Comparison of ENCODE assay signal across 19 cellular contexts in the genomic region with DNA sequence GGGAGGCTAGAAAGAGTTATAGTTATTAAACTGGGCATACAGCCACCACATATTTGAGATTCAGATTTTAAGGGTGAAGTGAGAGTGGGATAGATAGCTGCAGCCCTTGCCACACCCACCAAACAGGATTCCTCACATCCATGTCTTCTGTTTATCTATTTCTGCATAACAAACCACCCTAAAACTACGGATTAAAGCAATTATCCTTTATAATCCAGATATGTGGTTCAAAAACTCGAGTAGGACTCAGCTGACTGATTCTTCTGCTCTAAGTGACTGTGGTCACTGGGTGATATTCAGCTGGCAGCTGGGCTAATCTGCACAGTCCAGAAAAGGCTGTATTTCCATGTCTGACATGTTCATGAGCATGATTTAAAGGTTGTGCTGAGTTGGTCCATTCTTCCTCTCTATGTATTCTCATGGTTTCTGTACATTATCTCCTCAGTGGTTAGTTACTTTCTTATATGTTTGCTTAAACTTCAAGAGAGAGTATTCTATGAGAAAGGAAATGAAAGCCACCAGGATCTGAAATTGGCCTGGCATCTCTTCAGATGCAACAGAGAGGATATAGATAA.
"Had no signal": no experiment of that assay in that cellular context is flagged by ENCODE, and none has a peak within 500 bp of the region (broad histone marks: within the 10 kb centered on the region; RNA-seq: fewer than 3 reads in every experiment).

No MANE protein-coding gene starts in this region.

- H3K4me1 ChIP-seq: heart right ventricle, left ventricle myocardium inferior, transverse colon had no signal

- H3K27me3 ChIP-seq: heart right ventricle, transverse colon had no signal

- H3K4me3 ChIP-seq: coronary artery, heart right ventricle, left ventricle myocardium inferior, transverse colon had no signal

- H3K36me3 ChIP-seq: heart right ventricle, left ventricle myocardium inferior, transverse colon had no signal

- ATAC-seq: activated T-cell treated with anti-CD3 and anti-CD28 coated beads, Interleukin-2, amount 50 U/mL, for 4 hours; heart right ventricle; sciatic nerve; stimulated activated naive B cell treated with anti-CD40 and anti-IgM and Interleukin-4, amounts not matched to agents 10 μg/mL and 1 μg/mL and 100 μg/mL, for 72 hours had no signal

- H3K27ac ChIP-seq: coronary artery, heart right ventricle, left ventricle myocardium inferior, transverse colon had no signal

- DNase-seq: activated B cell treated with CpG ODN at 0.5 μM for 24 hours; activated CD4-positive, alpha-beta T cell treated with anti-CD3 and anti-CD28 coated beads for 4 hours; activated CD4-positive, alpha-beta T cell treated with anti-CD3 and anti-CD28 coated beads, Interleukin-2, amount 50 U/mL, for 48 hours; activated CD8-positive, alpha-beta memory T cell treated with anti-CD3 and anti-CD28 coated beads, Interleukin-2, amount 50 U/mL, for 48 hours; activated naive CD4-positive, alpha-beta T cell; activated T-cell treated with anti-CD3 and anti-CD28 coated beads, Interleukin-2, amount 50 U/mL, for 4 hours; endodermal cell; foreskin fibroblast; heart right ventricle; immature natural killer cell; left ventricle myocardium inferior; occipital lobe; stimulated activated CD4-positive, alpha-beta T cell treated with anti-CD3 and anti-CD28 coated beads, Interleukin-2, amount 100 ng/mL, for 48 hours; stimulated activated CD8-positive, alpha-beta memory T cell treated with anti-CD3 and anti-CD28 coated beads, Interleukin-4, amount 100 ng/mL, for 48 hours; stimulated activated naive B cell treated with anti-CD40 and anti-IgM and Interleukin-4, amounts not matched to agents 10 μg/mL and 1 μg/mL and 100 μg/mL, for 72 hours; T-helper 1 cell; transverse colon had no signal

- H3K9me3 ChIP-seq: heart right ventricle, left ventricle myocardium inferior, transverse colon had no signal
